ENCODE assay signal across 7 cellular contexts in the genomic region with DNA sequence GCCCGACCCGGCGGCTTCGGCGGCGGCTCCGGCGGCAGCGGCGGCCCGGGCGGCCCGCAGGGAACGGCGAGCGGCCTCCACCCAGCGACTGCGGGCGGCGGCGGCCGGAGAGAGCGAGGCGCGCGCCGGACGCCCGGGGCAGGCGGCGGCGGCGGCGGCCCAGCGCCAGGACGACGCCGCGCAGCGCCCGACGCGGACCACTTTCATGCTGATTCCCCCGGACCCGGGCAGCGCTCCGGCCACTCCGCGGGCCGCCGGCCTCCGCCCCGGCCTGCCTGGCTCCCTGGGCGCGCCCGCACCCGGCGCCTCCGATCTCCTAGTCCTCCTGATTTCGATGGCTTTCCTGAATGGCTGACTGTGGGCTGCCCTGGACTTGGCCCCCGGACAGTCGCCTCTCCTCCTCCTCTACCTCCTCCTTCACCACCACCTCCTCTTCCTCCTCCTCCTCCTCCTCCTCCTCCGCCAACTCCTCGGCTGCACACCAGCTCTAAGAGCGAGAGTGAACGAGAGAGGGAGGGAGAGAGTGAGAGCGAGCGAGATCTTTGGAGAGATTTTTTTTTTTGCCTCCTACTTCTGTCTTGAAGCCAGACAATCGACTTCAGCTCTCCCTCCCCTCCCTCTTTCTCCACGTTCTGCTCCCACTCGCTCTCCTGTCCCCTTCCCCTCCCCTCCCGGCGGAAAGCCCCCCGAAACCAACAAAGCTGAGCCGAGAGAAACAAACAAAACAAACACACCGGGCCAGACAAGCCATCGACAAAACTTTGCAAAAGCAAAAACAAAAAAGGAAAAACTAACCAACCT. TPM values are rescaled to one million over a fixed set of nuclear protein-coding genes. Genes with fewer than 3 reads are reported as not detected.
DNase-seq lines count a peak whose midpoint lies in the region; ATAC-seq, FAIRE-seq and TF ChIP-seq lines count a peak whose summit lies in the region.

No MANE protein-coding gene starts in this region.

- H3K4me3 Mint-ChIP-seq in mesothelial cell of epicardium: peak overlapping the region; percentile 92

- no peak for TF ChIP-seq CTCF in mesothelial cell of epicardium (IDR thresholded peaks at IDR 0.05; ENCODE audit: unreplicated experiment)

- peaks cover 49% of the 10 kb centered on the region for H3K4me1 Mint-ChIP-seq in mesothelial cell of epicardium

- no peak for FAIRE-seq in GM12892 (lab: Jason Lieb, UNC)

- H3K4me3 ChIP-seq in MG63: peak overlapping the region; percentile 88

- peak; percentile 76 for DNase-seq in MG63
- DNase-seq in mesothelial cell of epicardium (ENCODE audit: low spot score in 2 of 2, unreplicated experiment in 2 of 2): peak in 1 of 2 experiments; percentile 53
- DNase-seq in GM12892 (ENCODE audit: insufficient read length): no peak
- DNase-seq in NCI-H1930 (lab: John Stamatoyannopoulos, UW): no peak

- peak overlapping the region; percentile 99 for H3K27ac Mint-ChIP-seq in mesothelial cell of epicardium

- peaks cover 30% of the 10 kb centered on the region for H3K36me3 Mint-ChIP-seq in mesothelial cell of epicardium

- no peak for TF ChIP-seq POLR2A in GM12892 (IDR thresholded peaks at IDR 0.05; ENCODE audit: low read depth, low read length)

- no peaks in the 10 kb centered on the region for H3K27me3 ChIP-seq in MG63

- peak overlapping the region; percentile 19 for H3K27ac ChIP-seq in cingulate gyrus (ENCODE audit: low read depth, low read length)

- H3K9me3 Mint-ChIP-seq in mesothelial cell of epicardium: no peaks in the 10 kb centered on the region

- ATAC-seq in GM18907 (IDR thresholded peaks at IDR 0.05; ENCODE audit: unreplicated experiment) (peak; percentile 8), GM18519 (IDR thresholded peaks at IDR 0.05; ENCODE audit: low FRiP score, unreplicated experiment) (no peak)

- peaks cover 35% of the 10 kb centered on the region for H3K36me3 ChIP-seq in MG63

- no peaks in the 10 kb centered on the region for H3K27me3 Mint-ChIP-seq in mesothelial cell of epicardium (ENCODE audit: low read depth)

- H3K9me3 ChIP-seq in MG63: no peaks in the 10 kb centered on the region

RNA-seq across cellular contexts. Expression of a gene that starts 0.8 kb away (rescaled TPM):
- total RNA-seq in MG63 (2014; rRNA removed; shearing (Covaris generic); ENCODE audit: low replicate concordance): 1.3 and 1.9 TPM in 2 replicates
- total RNA-seq in mesothelial cell of epicardium: 126 to 134 TPM (median 128 TPM) in 3 replicates
- 0.70 TPM for polyA plus RNA-seq in GM12892 (2012; ENCODE audit: missing spikeins)

Comparison
In these comparisons a context has a peak if more than half of its experiments do, and no peak if none do; other contexts are left out.
1. RNA of a gene that starts 0.8 kb away (total RNA-seq): 126 to 134 TPM in mesothelial cell of epicardium; 1.3 to 1.9 TPM in MG63; every median in the first group is over 10 times any median in the second.